ENCODE assay signal across 1 cellular context in the genomic region with DNA sequence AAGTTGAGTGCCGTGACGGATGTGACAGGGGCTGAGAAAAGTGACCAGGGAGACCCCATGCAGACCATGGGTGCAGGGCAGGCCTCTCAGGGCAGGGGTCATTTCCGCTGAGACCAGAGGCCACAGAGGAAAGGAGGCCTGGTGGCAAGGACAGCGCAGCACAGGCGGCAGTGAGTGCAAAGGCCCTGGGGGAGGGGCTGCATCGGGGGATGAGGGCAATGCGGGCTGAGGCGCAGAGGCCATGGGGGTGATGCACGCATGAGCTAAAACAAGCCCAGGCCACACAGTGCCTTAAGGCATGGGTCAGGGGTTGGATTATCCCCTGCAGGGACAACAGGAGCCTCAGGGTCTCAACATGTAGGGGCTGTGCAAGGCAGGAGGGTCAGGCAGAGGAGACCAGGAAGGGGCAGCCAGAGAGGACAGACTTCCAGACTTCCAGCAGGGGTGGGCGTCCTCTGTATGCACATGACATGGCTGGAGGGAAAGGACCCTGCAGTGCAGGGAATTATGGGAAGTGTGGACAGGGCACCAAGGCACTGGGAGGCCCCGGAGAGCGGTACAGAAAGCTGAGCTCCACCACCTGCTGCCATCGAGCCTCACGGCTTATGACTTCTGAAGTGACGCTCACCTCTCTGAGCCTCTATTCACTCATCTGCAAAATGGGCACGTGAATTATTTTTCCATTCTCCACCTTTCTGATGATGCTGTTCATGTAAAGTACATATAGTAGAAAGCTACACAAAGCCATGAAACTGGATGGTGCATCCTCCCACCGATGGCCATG.
TF ChIP-seq lines count a peak whose summit lies in the region.

No MANE protein-coding gene starts in this region.

TF ChIP-seq in WTC11, 78 proteins besides CTCF, POLR2A, EP300 and RAD21 (continued from another document):
- no peak for TF ChIP-seq ZNF396 (CRISPR knock-in tag; IDR thresholded peaks at IDR 0.05; ENCODE audit: borderline replicate concordance)
- no peak for TF ChIP-seq ZNF138 (CRISPR knock-in tag; conservative IDR thresholded peaks at IDR 0.05)
- TF ChIP-seq CREM (CRISPR knock-in tag; IDR thresholded peaks at IDR 0.05): no peak
- no peak for TF ChIP-seq ATF1 (CRISPR knock-in tag; IDR thresholded peaks at IDR 0.05)
- TF ChIP-seq ESRRA (CRISPR knock-in tag; IDR thresholded peaks at IDR 0.05; ENCODE audit: borderline replicate concordance): no peak
- no peak for TF ChIP-seq AR (CRISPR knock-in tag; IDR thresholded peaks at IDR 0.05)
- TF ChIP-seq TP53 (CRISPR knock-in tag; IDR thresholded peaks at IDR 0.05): no peak
- TF ChIP-seq, protein P1, sequence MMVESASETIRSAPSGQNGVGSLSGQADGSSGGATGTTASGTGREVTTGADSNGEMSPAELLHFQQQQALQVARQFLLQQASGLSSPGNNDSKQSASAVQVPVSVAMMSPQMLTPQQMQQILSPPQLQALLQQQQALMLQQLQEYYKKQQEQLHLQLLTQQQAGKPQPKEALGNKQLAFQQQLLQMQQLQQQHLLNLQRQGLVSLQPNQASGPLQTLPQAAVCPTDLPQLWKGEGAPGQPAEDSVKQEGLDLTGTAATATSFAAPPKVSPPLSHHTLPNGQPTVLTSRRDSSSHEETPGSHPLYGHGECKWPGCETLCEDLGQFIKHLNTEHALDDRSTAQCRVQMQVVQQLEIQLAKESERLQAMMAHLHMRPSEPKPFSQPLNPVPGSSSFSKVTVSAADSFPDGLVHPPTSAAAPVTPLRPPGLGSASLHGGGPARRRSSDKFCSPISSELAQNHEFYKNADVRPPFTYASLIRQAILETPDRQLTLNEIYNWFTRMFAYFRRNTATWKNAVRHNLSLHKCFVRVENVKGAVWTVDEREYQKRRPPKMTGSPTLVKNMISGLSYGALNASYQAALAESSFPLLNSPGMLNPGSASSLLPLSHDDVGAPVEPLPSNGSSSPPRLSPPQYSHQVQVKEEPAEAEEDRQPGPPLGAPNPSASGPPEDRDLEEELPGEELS (CRISPR knock-in tag; IDR thresholded peaks at IDR 0.05): no peak
